2 cellular contexts compared by ENCODE assay signal in the genomic region with DNA sequence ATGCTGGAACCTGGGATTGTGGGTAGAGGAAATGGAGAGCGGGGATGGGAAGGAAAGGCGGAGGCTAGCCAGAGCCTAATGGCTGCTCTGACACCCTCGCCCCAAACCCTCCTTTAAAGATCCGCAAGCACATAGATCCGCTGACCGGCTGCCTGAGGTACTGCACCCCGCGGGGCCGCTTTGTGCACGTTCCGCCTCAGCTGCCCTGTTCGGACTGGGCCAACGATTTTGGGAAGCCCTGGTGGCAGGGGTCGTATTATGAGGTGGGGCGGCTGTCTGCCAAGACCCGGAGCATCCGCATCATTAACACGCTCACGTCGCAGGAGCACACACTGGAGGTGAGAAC.
TF ChIP-seq lines count a peak whose summit lies in the region.

No MANE protein-coding gene starts in this region.

TF ChIP-seq in GM23338, 12 proteins besides CTCF, POLR2A, EP300 and RAD21:
- TF ChIP-seq, protein P1, sequence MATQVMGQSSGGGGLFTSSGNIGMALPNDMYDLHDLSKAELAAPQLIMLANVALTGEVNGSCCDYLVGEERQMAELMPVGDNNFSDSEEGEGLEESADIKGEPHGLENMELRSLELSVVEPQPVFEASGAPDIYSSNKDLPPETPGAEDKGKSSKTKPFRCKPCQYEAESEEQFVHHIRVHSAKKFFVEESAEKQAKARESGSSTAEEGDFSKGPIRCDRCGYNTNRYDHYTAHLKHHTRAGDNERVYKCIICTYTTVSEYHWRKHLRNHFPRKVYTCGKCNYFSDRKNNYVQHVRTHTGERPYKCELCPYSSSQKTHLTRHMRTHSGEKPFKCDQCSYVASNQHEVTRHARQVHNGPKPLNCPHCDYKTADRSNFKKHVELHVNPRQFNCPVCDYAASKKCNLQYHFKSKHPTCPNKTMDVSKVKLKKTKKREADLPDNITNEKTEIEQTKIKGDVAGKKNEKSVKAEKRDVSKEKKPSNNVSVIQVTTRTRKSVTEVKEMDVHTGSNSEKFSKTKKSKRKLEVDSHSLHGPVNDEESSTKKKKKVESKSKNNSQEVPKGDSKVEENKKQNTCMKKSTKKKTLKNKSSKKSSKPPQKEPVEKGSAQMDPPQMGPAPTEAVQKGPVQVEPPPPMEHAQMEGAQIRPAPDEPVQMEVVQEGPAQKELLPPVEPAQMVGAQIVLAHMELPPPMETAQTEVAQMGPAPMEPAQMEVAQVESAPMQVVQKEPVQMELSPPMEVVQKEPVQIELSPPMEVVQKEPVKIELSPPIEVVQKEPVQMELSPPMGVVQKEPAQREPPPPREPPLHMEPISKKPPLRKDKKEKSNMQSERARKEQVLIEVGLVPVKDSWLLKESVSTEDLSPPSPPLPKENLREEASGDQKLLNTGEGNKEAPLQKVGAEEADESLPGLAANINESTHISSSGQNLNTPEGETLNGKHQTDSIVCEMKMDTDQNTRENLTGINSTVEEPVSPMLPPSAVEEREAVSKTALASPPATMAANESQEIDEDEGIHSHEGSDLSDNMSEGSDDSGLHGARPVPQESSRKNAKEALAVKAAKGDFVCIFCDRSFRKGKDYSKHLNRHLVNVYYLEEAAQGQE (IDR thresholded peaks at IDR 0.05; ENCODE audit: unreplicated experiment) = no peak
- no peak for TF ChIP-seq CREB1 (CRISPR knock-in tag; IDR thresholded peaks at IDR 0.05; ENCODE audit: low read depth)

TF ChIP-seq in endothelial cell of umbilical vein, 7 proteins besides CTCF, POLR2A, EP300 and RAD21:
- no peak for TF ChIP-seq GATA2 (IDR thresholded peaks at IDR 0.05; ENCODE audit: insufficient read depth, insufficient read length, low read depth, low read length)
- TF ChIP-seq POLR2AphosphoS5 (IDR thresholded peaks at IDR 0.05; ENCODE audit: insufficient read depth, low read depth, low read length) = no peak
- TF ChIP-seq, protein P2, sequence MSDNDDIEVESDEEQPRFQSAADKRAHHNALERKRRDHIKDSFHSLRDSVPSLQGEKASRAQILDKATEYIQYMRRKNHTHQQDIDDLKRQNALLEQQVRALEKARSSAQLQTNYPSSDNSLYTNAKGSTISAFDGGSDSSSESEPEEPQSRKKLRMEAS (IDR thresholded peaks at IDR 0.05; ENCODE audit: insufficient read depth, insufficient read length) = no peak
- TF ChIP-seq MYC (IDR thresholded peaks at IDR 0.05; ENCODE audit: low read depth, low read length) = no peak
- no peak for TF ChIP-seq EZH2 (IDR thresholded peaks at IDR 0.05; ENCODE audit: borderline replicate concordance, low read depth, low read length, severe bottlenecking)
- no peak for TF ChIP-seq FOS (IDR thresholded peaks at IDR 0.05; ENCODE audit: borderline replicate concordance, insufficient read depth, low read length)
- TF ChIP-seq JUN (IDR thresholded peaks at IDR 0.05; ENCODE audit: borderline replicate concordance, insufficient read depth, insufficient read length, low read depth) = no peak
